ENCODE assay signal across 8 cellular contexts in the genomic region with DNA sequence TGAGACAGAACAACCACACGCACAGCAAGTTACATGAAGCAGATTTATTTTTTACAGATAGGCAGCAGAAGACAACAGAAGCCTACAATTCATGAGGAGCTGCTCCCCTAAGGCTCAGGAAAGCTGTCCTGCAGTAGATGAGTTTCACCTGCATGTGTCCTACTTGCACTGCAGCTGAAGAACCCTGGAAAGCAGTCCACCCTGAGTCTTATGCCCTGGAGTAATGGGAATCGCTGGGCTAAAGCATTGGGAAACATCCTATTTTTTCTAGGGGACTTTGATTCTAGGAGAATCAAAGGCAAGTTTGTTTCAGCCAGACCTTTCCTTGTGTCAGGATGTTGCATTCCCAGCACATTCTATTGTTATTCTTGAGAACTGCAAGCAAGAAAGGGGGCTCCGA.
"Had no signal": no experiment of that assay in that cellular context is flagged by ENCODE, and none has a peak within 500 bp of the region (broad histone marks: within the 10 kb centered on the region; RNA-seq: fewer than 3 reads in every experiment).

No MANE protein-coding gene starts in this region.

- ATAC-seq: GM23338, HCT116 had no signal

- H3K4me2 ChIP-seq: GM23338 had no signal

- H3K4me3 Mint-ChIP-seq: GM23338, HFFc6 had no signal

- H2AFZ ChIP-seq: GM23338 had no signal

- DNase-seq: H7, HFFc6, IMR-90, KBM-7 had no signal

- H3K4me3 ChIP-seq: GM23338, HAP-1 had no signal

- H3K27ac ChIP-seq: HL-60 had no signal

- H3K36me3 ChIP-seq: HAP-1 had no signal

- H3K27ac Mint-ChIP-seq: GM23338, HFFc6 had no signal

- H3K9me3 ChIP-seq: HAP-1 had no signal
